ENCODE assay signal across 1 cellular context in the genomic region with DNA sequence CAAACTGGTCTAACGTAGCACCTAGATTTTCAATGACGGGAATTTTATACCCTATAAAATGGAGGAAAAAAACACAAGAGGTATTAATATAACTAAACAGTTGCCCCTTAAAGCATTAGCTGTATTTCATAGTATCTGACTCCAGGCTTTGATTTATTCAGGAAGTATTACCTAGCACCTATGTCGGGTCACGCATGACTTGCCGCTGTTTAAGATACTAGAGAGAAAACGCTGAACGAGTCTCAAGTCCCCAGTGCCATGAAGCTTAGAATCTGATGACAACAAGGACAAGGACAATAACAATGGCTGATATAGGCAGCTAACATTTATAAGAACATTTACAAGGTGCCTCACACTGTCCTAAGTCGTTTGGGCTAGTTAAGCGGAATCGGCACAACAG.
TF ChIP-seq lines count a peak whose summit lies in the region.

No MANE protein-coding gene starts in this region.

TF ChIP-seq in GM12878, 131 proteins besides CTCF, POLR2A, EP300 and RAD21:
- TF ChIP-seq POLR2AphosphoS5 (IDR thresholded peaks at IDR 0.05; ENCODE audit: low read length), result peak; percentile 27; the same call in 1 of the 2 replicates
- TF ChIP-seq, protein P1, sequence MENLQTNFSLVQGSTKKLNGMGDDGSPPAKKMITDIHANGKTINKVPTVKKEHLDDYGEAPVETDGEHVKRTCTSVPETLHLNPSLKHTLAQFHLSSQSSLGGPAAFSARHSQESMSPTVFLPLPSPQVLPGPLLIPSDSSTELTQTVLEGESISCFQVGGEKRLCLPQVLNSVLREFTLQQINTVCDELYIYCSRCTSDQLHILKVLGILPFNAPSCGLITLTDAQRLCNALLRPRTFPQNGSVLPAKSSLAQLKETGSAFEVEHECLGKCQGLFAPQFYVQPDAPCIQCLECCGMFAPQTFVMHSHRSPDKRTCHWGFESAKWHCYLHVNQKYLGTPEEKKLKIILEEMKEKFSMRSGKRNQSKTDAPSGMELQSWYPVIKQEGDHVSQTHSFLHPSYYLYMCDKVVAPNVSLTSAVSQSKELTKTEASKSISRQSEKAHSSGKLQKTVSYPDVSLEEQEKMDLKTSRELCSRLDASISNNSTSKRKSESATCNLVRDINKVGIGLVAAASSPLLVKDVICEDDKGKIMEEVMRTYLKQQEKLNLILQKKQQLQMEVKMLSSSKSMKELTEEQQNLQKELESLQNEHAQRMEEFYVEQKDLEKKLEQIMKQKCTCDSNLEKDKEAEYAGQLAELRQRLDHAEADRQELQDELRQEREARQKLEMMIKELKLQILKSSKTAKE (IDR thresholded peaks at IDR 0.05; ENCODE audit: low read depth, poor library complexity, severe bottlenecking), result no peak
- no peak for TF ChIP-seq RFX5 (IDR thresholded peaks at IDR 0.05; ENCODE audit: low read depth, low read length)
- TF ChIP-seq, protein P2, sequence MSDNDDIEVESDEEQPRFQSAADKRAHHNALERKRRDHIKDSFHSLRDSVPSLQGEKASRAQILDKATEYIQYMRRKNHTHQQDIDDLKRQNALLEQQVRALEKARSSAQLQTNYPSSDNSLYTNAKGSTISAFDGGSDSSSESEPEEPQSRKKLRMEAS (IDR thresholded peaks at IDR 0.05; ENCODE audit: low read depth, low read length), result no peak
- TF ChIP-seq ZNF207 (IDR thresholded peaks at IDR 0.05; ENCODE audit: borderline replicate concordance), result no peak
- peak; percentile 95 for TF ChIP-seq PAX5 (IDR thresholded peaks at IDR 0.05; ENCODE audit: borderline replicate concordance, low read depth, low read length)
- TF ChIP-seq ZZZ3 (IDR thresholded peaks at IDR 0.05; ENCODE audit: control insufficient read depth, insufficient read length, low read depth), result no peak
- TF ChIP-seq BCL11A (IDR thresholded peaks at IDR 0.05; ENCODE audit: low read depth, low read length), result no peak
- TF ChIP-seq NR2C1 (IDR thresholded peaks at IDR 0.05), result no peak
- peak; percentile 94; the same call in 1 of the 2 replicates for TF ChIP-seq PAX8 (IDR thresholded peaks at IDR 0.05)
- no peak for TF ChIP-seq HCFC1 (IDR thresholded peaks at IDR 0.05; ENCODE audit: low read length)
- TF ChIP-seq, protein P3, sequence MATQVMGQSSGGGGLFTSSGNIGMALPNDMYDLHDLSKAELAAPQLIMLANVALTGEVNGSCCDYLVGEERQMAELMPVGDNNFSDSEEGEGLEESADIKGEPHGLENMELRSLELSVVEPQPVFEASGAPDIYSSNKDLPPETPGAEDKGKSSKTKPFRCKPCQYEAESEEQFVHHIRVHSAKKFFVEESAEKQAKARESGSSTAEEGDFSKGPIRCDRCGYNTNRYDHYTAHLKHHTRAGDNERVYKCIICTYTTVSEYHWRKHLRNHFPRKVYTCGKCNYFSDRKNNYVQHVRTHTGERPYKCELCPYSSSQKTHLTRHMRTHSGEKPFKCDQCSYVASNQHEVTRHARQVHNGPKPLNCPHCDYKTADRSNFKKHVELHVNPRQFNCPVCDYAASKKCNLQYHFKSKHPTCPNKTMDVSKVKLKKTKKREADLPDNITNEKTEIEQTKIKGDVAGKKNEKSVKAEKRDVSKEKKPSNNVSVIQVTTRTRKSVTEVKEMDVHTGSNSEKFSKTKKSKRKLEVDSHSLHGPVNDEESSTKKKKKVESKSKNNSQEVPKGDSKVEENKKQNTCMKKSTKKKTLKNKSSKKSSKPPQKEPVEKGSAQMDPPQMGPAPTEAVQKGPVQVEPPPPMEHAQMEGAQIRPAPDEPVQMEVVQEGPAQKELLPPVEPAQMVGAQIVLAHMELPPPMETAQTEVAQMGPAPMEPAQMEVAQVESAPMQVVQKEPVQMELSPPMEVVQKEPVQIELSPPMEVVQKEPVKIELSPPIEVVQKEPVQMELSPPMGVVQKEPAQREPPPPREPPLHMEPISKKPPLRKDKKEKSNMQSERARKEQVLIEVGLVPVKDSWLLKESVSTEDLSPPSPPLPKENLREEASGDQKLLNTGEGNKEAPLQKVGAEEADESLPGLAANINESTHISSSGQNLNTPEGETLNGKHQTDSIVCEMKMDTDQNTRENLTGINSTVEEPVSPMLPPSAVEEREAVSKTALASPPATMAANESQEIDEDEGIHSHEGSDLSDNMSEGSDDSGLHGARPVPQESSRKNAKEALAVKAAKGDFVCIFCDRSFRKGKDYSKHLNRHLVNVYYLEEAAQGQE (IDR thresholded peaks at IDR 0.05; ENCODE audit: low read depth, low read length), result no peak
- no peak for TF ChIP-seq KDM1A (IDR thresholded peaks at IDR 0.05; ENCODE audit: borderline replicate concordance)
- no peak for TF ChIP-seq CEBPB (IDR thresholded peaks at IDR 0.05; ENCODE audit: borderline replicate concordance in 1 of 2, low read depth in 2 of 2, low read length in 2 of 2)
- TF ChIP-seq CBX5 (IDR thresholded peaks at IDR 0.05; ENCODE audit: low read depth), result no peak
- no peak for TF ChIP-seq YY1 (IDR thresholded peaks at IDR 0.05; ENCODE audit: low read depth, low read length)
- peak; percentile 73 to 77; a peak in 3 of 4 replicates for TF ChIP-seq BHLHE40 (IDR thresholded peaks at IDR 0.05; ENCODE audit: borderline replicate concordance in 1 of 2, low read depth in 2 of 2, low read length in 1 of 2)
- TF ChIP-seq ZNF217 (IDR thresholded peaks at IDR 0.05), result no peak
- TF ChIP-seq SREBF2 (IDR thresholded peaks at IDR 0.05; ENCODE audit: low read length), result no peak
- no peak for TF ChIP-seq EED (IDR thresholded peaks at IDR 0.05; ENCODE audit: low read depth)
- no peak for TF ChIP-seq CBX3 (IDR thresholded peaks at IDR 0.05; ENCODE audit: borderline replicate concordance, low read depth)
- TF ChIP-seq CREB1 (IDR thresholded peaks at IDR 0.05; ENCODE audit: low read depth), result no peak
- TF ChIP-seq SIN3A (IDR thresholded peaks at IDR 0.05; ENCODE audit: low read depth, low read length), result peak; percentile 45; the same call in 1 of the 2 replicates
- TF ChIP-seq RAD51 (IDR thresholded peaks at IDR 0.05), result no peak
- TF ChIP-seq, protein P4, sequence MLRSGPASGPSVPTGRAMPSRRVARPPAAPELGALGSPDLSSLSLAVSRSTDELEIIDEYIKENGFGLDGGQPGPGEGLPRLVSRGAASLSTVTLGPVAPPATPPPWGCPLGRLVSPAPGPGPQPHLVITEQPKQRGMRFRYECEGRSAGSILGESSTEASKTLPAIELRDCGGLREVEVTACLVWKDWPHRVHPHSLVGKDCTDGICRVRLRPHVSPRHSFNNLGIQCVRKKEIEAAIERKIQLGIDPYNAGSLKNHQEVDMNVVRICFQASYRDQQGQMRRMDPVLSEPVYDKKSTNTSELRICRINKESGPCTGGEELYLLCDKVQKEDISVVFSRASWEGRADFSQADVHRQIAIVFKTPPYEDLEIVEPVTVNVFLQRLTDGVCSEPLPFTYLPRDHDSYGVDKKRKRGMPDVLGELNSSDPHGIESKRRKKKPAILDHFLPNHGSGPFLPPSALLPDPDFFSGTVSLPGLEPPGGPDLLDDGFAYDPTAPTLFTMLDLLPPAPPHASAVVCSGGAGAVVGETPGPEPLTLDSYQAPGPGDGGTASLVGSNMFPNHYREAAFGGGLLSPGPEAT (IDR thresholded peaks at IDR 0.05; ENCODE audit: low read depth), result no peak
- TF ChIP-seq, protein P5, sequence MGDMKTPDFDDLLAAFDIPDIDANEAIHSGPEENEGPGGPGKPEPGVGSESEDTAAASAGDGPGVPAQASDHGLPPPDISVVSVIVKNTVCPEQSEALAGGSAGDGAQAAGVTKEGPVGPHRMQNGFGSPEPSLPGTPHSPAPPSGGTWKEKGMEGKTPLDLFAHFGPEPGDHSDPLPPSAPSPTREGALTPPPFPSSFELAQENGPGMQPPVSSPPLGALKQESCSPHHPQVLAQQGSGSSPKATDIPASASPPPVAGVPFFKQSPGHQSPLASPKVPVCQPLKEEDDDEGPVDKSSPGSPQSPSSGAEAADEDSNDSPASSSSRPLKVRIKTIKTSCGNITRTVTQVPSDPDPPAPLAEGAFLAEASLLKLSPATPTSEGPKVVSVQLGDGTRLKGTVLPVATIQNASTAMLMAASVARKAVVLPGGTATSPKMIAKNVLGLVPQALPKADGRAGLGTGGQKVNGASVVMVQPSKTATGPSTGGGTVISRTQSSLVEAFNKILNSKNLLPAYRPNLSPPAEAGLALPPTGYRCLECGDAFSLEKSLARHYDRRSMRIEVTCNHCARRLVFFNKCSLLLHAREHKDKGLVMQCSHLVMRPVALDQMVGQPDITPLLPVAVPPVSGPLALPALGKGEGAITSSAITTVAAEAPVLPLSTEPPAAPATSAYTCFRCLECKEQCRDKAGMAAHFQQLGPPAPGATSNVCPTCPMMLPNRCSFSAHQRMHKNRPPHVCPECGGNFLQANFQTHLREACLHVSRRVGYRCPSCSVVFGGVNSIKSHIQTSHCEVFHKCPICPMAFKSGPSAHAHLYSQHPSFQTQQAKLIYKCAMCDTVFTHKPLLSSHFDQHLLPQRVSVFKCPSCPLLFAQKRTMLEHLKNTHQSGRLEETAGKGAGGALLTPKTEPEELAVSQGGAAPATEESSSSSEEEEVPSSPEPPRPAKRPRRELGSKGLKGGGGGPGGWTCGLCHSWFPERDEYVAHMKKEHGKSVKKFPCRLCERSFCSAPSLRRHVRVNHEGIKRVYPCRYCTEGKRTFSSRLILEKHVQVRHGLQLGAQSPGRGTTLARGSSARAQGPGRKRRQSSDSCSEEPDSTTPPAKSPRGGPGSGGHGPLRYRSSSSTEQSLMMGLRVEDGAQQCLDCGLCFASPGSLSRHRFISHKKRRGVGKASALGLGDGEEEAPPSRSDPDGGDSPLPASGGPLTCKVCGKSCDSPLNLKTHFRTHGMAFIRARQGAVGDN (IDR thresholded peaks at IDR 0.05), result no peak
- TF ChIP-seq FOXM1 (IDR thresholded peaks at IDR 0.05; ENCODE audit: low read depth, low read length), result no peak
